ENCODE assay signal across 8 cellular contexts in genomic region chr9:14353222-14354056, GRCh38. TPM values are rescaled to one million over a fixed set of nuclear protein-coding genes. Genes with fewer than 3 reads are reported as not detected.
DNase-seq lines count a peak whose midpoint lies in the region; ATAC-seq and TF ChIP-seq lines count a peak whose summit lies in the region.

No MANE protein-coding gene starts in this region.

- ATAC-seq in RWPE2 (ENCODE audit: low read depth) (peak; percentile 81), thoracic aorta (ENCODE audit: insufficient number of reproducible peaks, low FRiP score, low read depth) (peak; percentile 32)

- no peak for TF ChIP-seq EP300 in ovary (IDR thresholded peaks at IDR 0.05)

- TF ChIP-seq CTCF in RWPE2 (IDR thresholded peaks at IDR 0.05; ENCODE audit: poor library complexity, severe bottlenecking) (peak; percentile 95), ovary (IDR thresholded peaks at IDR 0.05) (peak; percentile 79 to 86 (median 83)), thoracic aorta (IDR thresholded peaks at IDR 0.05) (peak; percentile 88)

- H4K20me1 ChIP-seq in GM23248 (ENCODE audit: insufficient read depth), result no peaks in the 10 kb centered on the region

- H3K9ac ChIP-seq in GM23248, result no peak overlapping the region

- H3K27ac ChIP-seq in GM23248, result no peak overlapping the region
- H3K27ac ChIP-seq in RWPE2 (ENCODE audit: poor library complexity, severe bottlenecking), result no peak overlapping the region
- H3K27ac ChIP-seq in ovary, result no peak overlapping the region
- peak overlapping the region; percentile 43 to 87 for H3K27ac ChIP-seq in thoracic aorta

- H3K9me3 ChIP-seq in GM23248 (ENCODE audit: low read depth) (no peaks in the 10 kb centered on the region), RWPE2 (ENCODE audit: severe bottlenecking) (no peaks in the 10 kb centered on the region), ovary (no peaks in the 10 kb centered on the region), thoracic aorta (no peaks in the 10 kb centered on the region)

- in situ Hi-C loops in GM23248 (cut with MboI), result no loop called here

- H3K4me3 ChIP-seq in GM23248 (peak overlapping the region; percentile 20; the same call in 1 of the 2 replicates), RWPE2 (ENCODE audit: severe bottlenecking) (no peak overlapping the region), ovary (no peak overlapping the region), thoracic aorta (peak overlapping the region; percentile 83)

- no peak overlapping the region for H2AFZ ChIP-seq in GM23248

- no peaks in the 10 kb centered on the region for H3F3A ChIP-seq in GM23248 (ENCODE audit: insufficient read depth)

- no peak for TF ChIP-seq POLR2A in ovary (IDR thresholded peaks at IDR 0.05)

- H3K4me1 ChIP-seq in GM23248 (ENCODE audit: insufficient read depth), result peaks cover 4% of the 10 kb centered on the region
- no peaks in the 10 kb centered on the region for H3K4me1 ChIP-seq in RWPE2 (ENCODE audit: insufficient read depth, poor library complexity, severe bottlenecking)
- H3K4me1 ChIP-seq in ovary (ENCODE audit: insufficient read depth), result peaks cover 2% of the 10 kb centered on the region
- H3K4me1 ChIP-seq in thoracic aorta (ENCODE audit: control insufficient read depth in 1 of 2, low read depth in 2 of 2), result peaks cover 18 to 77% of the 10 kb centered on the region in 2 donors

- H3K27me3 ChIP-seq in GM23248 (replicated peaks; ENCODE audit: insufficient read depth), result peaks cover 64% of the 10 kb centered on the region
- H3K27me3 ChIP-seq in RWPE2 (ENCODE audit: insufficient read depth, poor library complexity, severe bottlenecking), result peaks cover 5% of the 10 kb centered on the region
- no peaks in the 10 kb centered on the region for H3K27me3 ChIP-seq in ovary
- H3K27me3 ChIP-seq in thoracic aorta (replicated peaks; ENCODE audit: insufficient read depth), result no peaks in the 10 kb centered on the region

- H3K36me3 ChIP-seq in GM23248 (ENCODE audit: low read depth), result no peaks in the 10 kb centered on the region
- no peaks in the 10 kb centered on the region for H3K36me3 ChIP-seq in RWPE2 (ENCODE audit: low read depth)
- no peaks in the 10 kb centered on the region for H3K36me3 ChIP-seq in ovary
- no peaks in the 10 kb centered on the region for H3K36me3 ChIP-seq in thoracic aorta

- WGBS in GM23248 (ENCODE audit: low coverage in 1 of 2, low lambda C conversion rate in 2 of 2, missing lambda C conversion rate in 2 of 2), 2 experiments, result 17 to 18% methylated on average over 18 of the region's 18 CpGs
- WGBS in ovary, 3 donors, result 13 to 16% (median 15%) methylated on average over 18 of the region's 18 CpGs

- H3K4me2 ChIP-seq in GM23248 (ENCODE audit: unreplicated experiment), result peak overlapping the region; percentile 80

- no peaks in the 10 kb centered on the region for H3K79me2 ChIP-seq in GM23248 (ENCODE audit: insufficient read depth)

- H3K9me2 ChIP-seq in GM23248 (ENCODE audit: insufficient read depth), result no peaks in the 10 kb centered on the region

- intact Hi-C loops in ovary (cut with DNase I), result loop anchor here in 3 of 4 donors (5.0 to 10.0 kb wide), 5 partner anchors 906 to 999 kb away; no protein-coding TSS in a partner anchor

- DNase-seq in ELR (ENCODE audit: low read depth) (peak; percentile 75), GM23248 (peak; percentile 79), Kasumi-1 (lab: John Stamatoyannopoulos, UW) (peak; percentile 30 to 38), RWPE2 (ENCODE audit: low spot score) (peak; percentile 82), activated gamma-delta T cell (lab: John Stamatoyannopoulos, UW) (peak; percentile 27), foreskin melanocyte (peak; percentile 66), ovary (peak; percentile 92 to 96 (median 95)), thoracic aorta (ENCODE audit: low spot score) (peak; percentile 76)

RNA-seq across cellular contexts. Expression of gene NFIB, which starts 39.5 kb away (rescaled TPM):
- 3.4 and 5.3 TPM in 2 replicates for total RNA-seq in GM23248 (2014; rRNA removed; shearing (Covaris generic))
- polyA plus RNA-seq in GM23248 (2016; fragmentation: Nextera tagmentation; extraction: Ambion mirVana) (5.8 and 6.0 TPM in 2 replicates), ovary (10 to 100 TPM in 1 of 2 donors, 1 to 10 TPM in 1; 8.7 to 32.9 TPM)
- total RNA-seq in ovary (100 to 1,000 TPM in 1 of 7 donors, 10 to 100 TPM in 6; 40.3 to 111 (median 67.6) TPM), thoracic aorta (100 to 1,000 TPM in 1 of 2 donors, 10 to 100 TPM in 1; 54.8 to 114 TPM)

Comparison
In these comparisons a context has a peak if more than half of its experiments do, and no peak if none do; other contexts are left out.
1. DNase-seq: peak in every context shown above with its lines; median percentile 95 in ovary; 82 in RWPE2; 79 in GM23248; 76 in thoracic aorta; 75 in ELR; 66 in foreskin melanocyte; 34 in Kasumi-1; 27 in activated gamma-delta T cell.
2. H3K27ac ChIP-seq: peak in thoracic aorta (2 of 2); none in GM23248 (single experiment), RWPE2 (single experiment) and ovary (0 of 2).
3. H3K4me3 ChIP-seq: peak in GM23248 (single experiment) and thoracic aorta (single experiment); none in RWPE2 (single experiment) and ovary (single experiment).
4. Peak in every context shown above with its lines, with median percentiles within 50 percentile points of each other: CTCF ChIP-seq.